8 cellular contexts compared by ENCODE assay signal in the genomic region with DNA sequence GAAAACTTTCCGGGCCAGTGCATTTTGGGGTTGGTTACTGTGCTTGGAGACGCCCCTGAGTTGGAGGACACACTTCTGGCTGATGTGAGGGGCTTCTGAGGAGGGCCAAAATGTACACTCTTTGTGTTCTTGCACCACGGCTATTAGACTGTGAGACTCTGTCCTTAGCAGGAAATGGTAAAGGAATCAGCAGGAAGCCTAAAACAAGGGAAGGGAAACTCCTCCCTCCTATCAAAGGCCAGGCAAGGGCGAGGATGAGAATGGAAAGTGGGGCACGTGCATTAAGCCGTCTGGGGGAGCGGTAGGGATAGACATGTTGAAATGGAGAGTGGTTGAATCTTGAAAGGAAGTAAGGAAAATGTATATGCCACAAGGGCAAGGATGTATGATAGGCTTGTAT. TPM values are rescaled to one million over a fixed set of nuclear protein-coding genes. Genes with fewer than 3 reads are reported as not detected.
DNase-seq lines count a peak whose midpoint lies in the region; ATAC-seq and TF ChIP-seq lines count a peak whose summit lies in the region.

No MANE protein-coding gene starts in this region.

- H3K4me3 ChIP-seq in thoracic aorta: no peak overlapping the region

- H3K36me3 ChIP-seq in thoracic aorta: no peaks in the 10 kb centered on the region

- H3K27ac Mint-ChIP-seq in activated CD4-positive, alpha-beta T cell treated with anti-CD3 and anti-CD28 coated beads, Interleukin-2, amount 10 ng/mL, durations not matched to agents 24 days and 14 days: peak overlapping the region; percentile 96
- H3K27ac Mint-ChIP-seq in activated T-helper 1 cell treated with anti-CD3 and anti-CD28 coated beads, Interleukin-12 subunit alpha, Interleukin-12 subunit beta, Interleukin-2, Interleukin-4 antibody, amounts not matched to agents 30 ng/mL and 10 ng/mL and 1 ng/mL, durations not matched to agents 14 hours and 24 hours and 36 hours: peak overlapping the region; percentile 97

- H3K4me1 ChIP-seq in thoracic aorta (ENCODE audit: control insufficient read depth in 1 of 2, low read depth in 2 of 2): peaks cover 4 to 39% of the 10 kb centered on the region in 2 donors

- peaks cover 28% of the 10 kb centered on the region for H3K36me3 Mint-ChIP-seq in activated CD4-positive, alpha-beta T cell treated with anti-CD3 and anti-CD28 coated beads, Interleukin-2, amount 10 ng/mL, durations not matched to agents 24 days and 14 days (ENCODE audit: low read depth)
- H3K36me3 Mint-ChIP-seq in activated T-helper 1 cell treated with anti-CD3 and anti-CD28 coated beads, Interleukin-12 subunit alpha, Interleukin-12 subunit beta, Interleukin-2, Interleukin-4 antibody, amounts not matched to agents 30 ng/mL and 10 ng/mL and 1 ng/mL, durations not matched to agents 14 hours and 24 hours and 36 hours (ENCODE audit: low read depth): peaks cover 28% of the 10 kb centered on the region

- H3K4me1 Mint-ChIP-seq in activated CD4-positive, alpha-beta T cell treated with anti-CD3 and anti-CD28 coated beads, Interleukin-2, amount 10 ng/mL, durations not matched to agents 24 days and 14 days: peaks cover 41% of the 10 kb centered on the region
- H3K4me1 Mint-ChIP-seq in activated T-helper 1 cell treated with anti-CD3 and anti-CD28 coated beads, Interleukin-12 subunit alpha, Interleukin-12 subunit beta, Interleukin-2, Interleukin-4 antibody, amounts not matched to agents 30 ng/mL and 10 ng/mL and 1 ng/mL, durations not matched to agents 14 hours and 24 hours and 36 hours (ENCODE audit: low read depth): peaks cover 40% of the 10 kb centered on the region

- H3K9me3 Mint-ChIP-seq in activated CD4-positive, alpha-beta T cell treated with anti-CD3 and anti-CD28 coated beads, Interleukin-2, amount 10 ng/mL, durations not matched to agents 24 days and 14 days: peaks cover 2% of the 10 kb centered on the region
- H3K9me3 Mint-ChIP-seq in activated T-helper 1 cell treated with anti-CD3 and anti-CD28 coated beads, Interleukin-12 subunit alpha, Interleukin-12 subunit beta, Interleukin-2, Interleukin-4 antibody, amounts not matched to agents 30 ng/mL and 10 ng/mL and 1 ng/mL, durations not matched to agents 14 hours and 24 hours and 36 hours: no peaks in the 10 kb centered on the region

- no peaks in the 10 kb centered on the region for H3K27me3 Mint-ChIP-seq in activated CD4-positive, alpha-beta T cell treated with anti-CD3 and anti-CD28 coated beads, Interleukin-2, amount 10 ng/mL, durations not matched to agents 24 days and 14 days
- H3K27me3 Mint-ChIP-seq in activated T-helper 1 cell treated with anti-CD3 and anti-CD28 coated beads, Interleukin-12 subunit alpha, Interleukin-12 subunit beta, Interleukin-2, Interleukin-4 antibody, amounts not matched to agents 30 ng/mL and 10 ng/mL and 1 ng/mL, durations not matched to agents 14 hours and 24 hours and 36 hours (ENCODE audit: insufficient read depth): no peaks in the 10 kb centered on the region

- no peaks in the 10 kb centered on the region for H3K9me3 ChIP-seq in thoracic aorta

- H3K27me3 ChIP-seq in thoracic aorta (replicated peaks; ENCODE audit: insufficient read depth): no peaks in the 10 kb centered on the region

- no peak for TF ChIP-seq CTCF in thoracic aorta (IDR thresholded peaks at IDR 0.05)

- H3K27ac ChIP-seq in thoracic aorta: peak overlapping the region; percentile 41 to 47

- intact Hi-C loops in activated CD4-positive, alpha-beta T cell treated with anti-CD3 and anti-CD28 coated beads, Interleukin-2, amount 10 ng/mL, durations not matched to agents 24 days and 14 days (cut with micrococcal nuclease): loop anchor here (5.0 kb wide), 1 partner anchor 364 kb away; the partner anchor contains the start of gene CCAR1
- intact Hi-C loops in activated T-helper 1 cell treated with anti-CD3 and anti-CD28 coated beads, Interleukin-12 subunit alpha, Interleukin-12 subunit beta, Interleukin-2, Interleukin-4 antibody, amounts not matched to agents 30 ng/mL and 10 ng/mL and 1 ng/mL, durations not matched to agents 14 hours and 24 hours and 36 hours (cut with micrococcal nuclease): loop anchor here (5.0 kb wide), 1 partner anchor 1076 kb away; no protein-coding TSS in a partner anchor

- DNase-seq in activated CD4-positive, alpha-beta T cell treated with anti-CD3 and anti-CD28 coated beads, Interleukin-2, amount 10 ng/mL, durations not matched to agents 24 days and 14 days: peak; percentile 66
- no peak for DNase-seq in activated CD4-positive, alpha-beta T cell treated with anti-CD3 and anti-CD28 coated beads for 4 hours
- no peak for DNase-seq in activated T-helper 1 cell treated with anti-CD3 and anti-CD28 coated beads, Interleukin-12 subunit alpha, Interleukin-12 subunit beta, Interleukin-2, Interleukin-4 antibody, amounts not matched to agents 30 ng/mL and 10 ng/mL and 1 ng/mL, durations not matched to agents 14 hours and 24 hours and 36 hours (ENCODE audit: low spot score)
- DNase-seq in iris pigment epithelial cell (ENCODE audit: low read depth) (peak; percentile 40), thoracic aorta (ENCODE audit: low spot score) (no peak), dedifferentiated amniotic fluid mesenchymal stem cell (ENCODE audit: extremely low spot score) (no peak), NCI-H510A (lab: John Stamatoyannopoulos, UW) (no peak), NCI-H345 treated with DMSO at 0.1 percent for 48 hours (lab: John Stamatoyannopoulos, UW; ENCODE audit: unreplicated experiment) (no peak)

- peak overlapping the region; percentile 81 for H3K4me3 Mint-ChIP-seq in activated CD4-positive, alpha-beta T cell treated with anti-CD3 and anti-CD28 coated beads, Interleukin-2, amount 10 ng/mL, durations not matched to agents 24 days and 14 days
- peak overlapping the region; percentile 85 for H3K4me3 Mint-ChIP-seq in activated T-helper 1 cell treated with anti-CD3 and anti-CD28 coated beads, Interleukin-12 subunit alpha, Interleukin-12 subunit beta, Interleukin-2, Interleukin-4 antibody, amounts not matched to agents 30 ng/mL and 10 ng/mL and 1 ng/mL, durations not matched to agents 14 hours and 24 hours and 36 hours

- ATAC-seq in thoracic aorta (ENCODE audit: insufficient number of reproducible peaks, low FRiP score, low read depth): no peak

RNA-seq across cellular contexts. Expression of gene SRGN, which starts 1.8 kb away (rescaled TPM):
- 996 and 999 TPM in 2 replicates for total RNA-seq in activated CD4-positive, alpha-beta T cell treated with anti-CD3 and anti-CD28 coated beads, Interleukin-2, amount 10 ng/mL, durations not matched to agents 24 days and 14 days
- total RNA-seq in activated T-helper 1 cell treated with anti-CD3 and anti-CD28 coated beads, Interleukin-12 subunit alpha, Interleukin-12 subunit beta, Interleukin-2, Interleukin-4 antibody, amounts not matched to agents 30 ng/mL and 10 ng/mL and 1 ng/mL, durations not matched to agents 14 hours and 24 hours and 36 hours: 1,217 and 1,242 TPM in 2 replicates
- 100 to 1,000 TPM; 200 to 227 TPM for total RNA-seq in thoracic aorta

RNA-seq across cellular contexts. Expression of gene VPS26A, which starts 37.8 kb away (rescaled TPM):
- 29.2 and 30.8 TPM in 2 replicates for total RNA-seq in activated CD4-positive, alpha-beta T cell treated with anti-CD3 and anti-CD28 coated beads, Interleukin-2, amount 10 ng/mL, durations not matched to agents 24 days and 14 days
- total RNA-seq in activated T-helper 1 cell treated with anti-CD3 and anti-CD28 coated beads, Interleukin-12 subunit alpha, Interleukin-12 subunit beta, Interleukin-2, Interleukin-4 antibody, amounts not matched to agents 30 ng/mL and 10 ng/mL and 1 ng/mL, durations not matched to agents 14 hours and 24 hours and 36 hours: 24.7 and 24.8 TPM in 2 replicates
- total RNA-seq in thoracic aorta: 10 to 100 TPM; 29.5 to 46.3 TPM

Comparison
In these comparisons a context has a peak if more than half of its experiments do, and no peak if none do; other contexts are left out.
1. DNase-seq: peak in activated CD4-positive, alpha-beta T cell treated with anti-CD3 and anti-CD28 coated beads, Interleukin-2, amount 10 ng/mL, durations not matched to agents 24 days and 14 days (single experiment) and iris pigment epithelial cell (single experiment); none in activated CD4-positive, alpha-beta T cell treated with anti-CD3 and anti-CD28 coated beads for 4 hours (0 of 2), activated T-helper 1 cell treated with anti-CD3 and anti-CD28 coated beads, Interleukin-12 subunit alpha, Interleukin-12 subunit beta, Interleukin-2, Interleukin-4 antibody, amounts not matched to agents 30 ng/mL and 10 ng/mL and 1 ng/mL, durations not matched to agents 14 hours and 24 hours and 36 hours (single experiment), thoracic aorta (single experiment), dedifferentiated amniotic fluid mesenchymal stem cell (single experiment), NCI-H510A (single experiment) and NCI-H345 treated with DMSO at 0.1 percent for 48 hours (single experiment).